ENCODE assay signal across 8 cellular contexts in genomic region chr5:143403607-143404415, GRCh38. TPM values are rescaled to one million over a fixed set of nuclear protein-coding genes. Genes with fewer than 3 reads are reported as not detected.
DNase-seq lines count a peak whose midpoint lies in the region; ATAC-seq, FAIRE-seq and TF ChIP-seq lines count a peak whose summit lies in the region.

TSS of gene NR3C1 (minus strand) at chr5:143403686. CDS start at chr5:143400839, 2,847 bp downstream.

- no peak for FAIRE-seq in RCC 7860 (lab: Jason Lieb, UNC)

- ATAC-seq in GM19463 (IDR thresholded peaks at IDR 0.05; ENCODE audit: unreplicated experiment) = peak; percentile 55
- ATAC-seq in natural killer cell treated with Interleukin-12 subunit alpha and Interleukin-12 subunit beta and Interleukin-15 and Interleukin-18, amount 100 ng/mL, for 72 hours = peak; percentile 87
- ATAC-seq in stimulated activated naive CD8-positive, alpha-beta T cell treated with anti-CD3 and anti-CD28 coated beads, Interleukin-15, Interleukin-2, amounts not matched to agents 100 U/mL and 50 U/mL, for 24 hours = peak; percentile 70

- DNase-seq in D341Med (ENCODE audit: low spot score) (peak; percentile 85), HL-60 (ENCODE audit: low read depth in 1 of 2, low spot score in 1 of 2) (peak; percentile 60 to 83), RCC 7860 (ENCODE audit: low spot score) (peak; percentile 76), fibroblast of mammary gland (ENCODE audit: low read depth) (peak; percentile 81)
- peak; percentile 70 to 82 for DNase-seq in activated T-helper 1 cell treated with anti-CD3 and anti-CD28 coated beads, Interleukin-2, amount 50 U/mL, for 16 hours (ENCODE audit: low read depth in 1 of 2, low spot score in 1 of 2)
- DNase-seq in natural killer cell treated with Interleukin-12 subunit alpha and Interleukin-12 subunit beta and Interleukin-15 and Interleukin-18, amount 100 ng/mL, for 72 hours (ENCODE audit: low spot score) = peak; percentile 95
- peak; percentile 85 for DNase-seq in stimulated activated naive CD8-positive, alpha-beta T cell treated with anti-CD3 and anti-CD28 coated beads, Interleukin-15, Interleukin-2, amounts not matched to agents 100 U/mL and 50 U/mL, for 24 hours

- H3K4me1 Mint-ChIP-seq in natural killer cell treated with Interleukin-12 subunit alpha and Interleukin-12 subunit beta and Interleukin-15 and Interleukin-18, amount 100 ng/mL, for 72 hours (ENCODE audit: low read depth in 2 of 2) = peaks cover 47 to 49% of the 10 kb centered on the region in 2 donors

- TF ChIP-seq CTCF in HL-60 (IDR thresholded peaks at IDR 0.05; ENCODE audit: insufficient read depth, low read length) (peak; percentile 14), fibroblast of mammary gland (conservative IDR thresholded peaks at IDR 0.05; ENCODE audit: control insufficient read depth, insufficient read depth, low read depth, low read length) (peak; percentile 30)

- no peaks in the 10 kb centered on the region for H3K27me3 Mint-ChIP-seq in natural killer cell treated with Interleukin-12 subunit alpha and Interleukin-12 subunit beta and Interleukin-15 and Interleukin-18, amount 100 ng/mL, for 72 hours

- peak within 1 kb of the TSS; percentile 99 for H3K27ac ChIP-seq in HL-60 (replicated peaks)

- H3K4me3 Mint-ChIP-seq in natural killer cell treated with Interleukin-12 subunit alpha and Interleukin-12 subunit beta and Interleukin-15 and Interleukin-18, amount 100 ng/mL, for 72 hours = peak within 1 kb of the TSS; percentile 97

- H3K36me3 Mint-ChIP-seq in natural killer cell treated with Interleukin-12 subunit alpha and Interleukin-12 subunit beta and Interleukin-15 and Interleukin-18, amount 100 ng/mL, for 72 hours = peaks cover 39% of the 10 kb centered on the region

- peak within 1 kb of the TSS; percentile 99 to 100 for H3K27ac Mint-ChIP-seq in natural killer cell treated with Interleukin-12 subunit alpha and Interleukin-12 subunit beta and Interleukin-15 and Interleukin-18, amount 100 ng/mL, for 72 hours

- no peaks in the 10 kb centered on the region for H3K27me3 ChIP-seq in HL-60 (ENCODE audit: insufficient read depth, poor library complexity, severe bottlenecking)

- H3K9me3 Mint-ChIP-seq in natural killer cell treated with Interleukin-12 subunit alpha and Interleukin-12 subunit beta and Interleukin-15 and Interleukin-18, amount 100 ng/mL, for 72 hours = no peaks in the 10 kb centered on the region

- H3K4me3 ChIP-seq in HL-60 (replicated peaks; ENCODE audit: insufficient read depth, low read length) (peak within 1 kb of the TSS; percentile 95), fibroblast of mammary gland (ENCODE audit: control insufficient read depth, low read depth, low read length) (peak within 1 kb of the TSS; percentile 88)

RNA-seq across cellular contexts. Expression of gene NR3C1, which starts in this region (rescaled TPM):
- total RNA-seq in natural killer cell treated with Interleukin-12 subunit alpha and Interleukin-12 subunit beta and Interleukin-15 and Interleukin-18, amount 100 ng/mL, for 72 hours = 100 to 1,000 TPM; 166 to 182 TPM

Comparison
In these comparisons a context has a peak if more than half of its experiments do, and no peak if none do; other contexts are left out.
1. Peak in every context shown above with its lines: DNase-seq, ATAC-seq, H3K4me3 ChIP-seq and H3K27ac ChIP-seq.